Comparison of ENCODE assay signal across 15 cellular contexts in genomic region chr7:77731716-77732115, GRCh38. TPM values are rescaled to one million over a fixed set of nuclear protein-coding genes. Genes with fewer than 3 reads are reported as not detected.
DNase-seq lines count a peak whose midpoint lies in the region; ATAC-seq, FAIRE-seq and TF ChIP-seq lines count a peak whose summit lies in the region.
"Had no signal": no experiment of that assay in that cellular context is flagged by ENCODE, and none has a peak within 500 bp of the region (broad histone marks: within the 10 kb centered on the region; RNA-seq: fewer than 3 reads in every experiment).

No MANE protein-coding gene starts in this region.

- H3K4me2 ChIP-seq in SK-N-SH, result no peak overlapping the region
- H3K4me2 ChIP-seq: BLaER1 had no signal

- H3K9me2 ChIP-seq in SK-N-SH, result no peaks in the 10 kb centered on the region

- DNase-seq in activated naive CD4-positive, alpha-beta T cell (lab: John Stamatoyannopoulos, UW), result no peak
- DNase-seq in SK-N-SH (no peak), NCI-H1048 (lab: John Stamatoyannopoulos, UW) (no peak), HTR-8/SVneo (ENCODE audit: insufficient read length, low spot score) (no peak), NOMO-1 treated with dmso at 0.1 percent for 144 hours (lab: John Stamatoyannopoulos, UW; ENCODE audit: unreplicated experiment) (no peak), GM13977 (ENCODE audit: low spot score) (no peak)
- no peak for DNase-seq in effector memory CD8-positive, alpha-beta T cell
- DNase-seq: DMS79, GOT3, H9 had no signal

- H3K27ac ChIP-seq in SK-N-SH (ENCODE audit: low read depth in 2 of 2, low read length in 1 of 2), result no peak overlapping the region
- H3K27ac ChIP-seq: 22Rv1, BLaER1 had no signal

- ATAC-seq in effector memory CD8-positive, alpha-beta T cell (replicated peaks), result no peak

- H3K36me3 ChIP-seq in SK-N-SH (replicated peaks in 1 of 2; ENCODE audit: control insufficient read depth in 1 of 2, insufficient read depth in 2 of 2, low read length in 1 of 2), result peaks cover 0 to 4% of the 10 kb centered on the region in 2 experiments

- TF ChIP-seq RAD21 in SK-N-SH (IDR thresholded peaks at IDR 0.05; ENCODE audit: low read length), result no peak

- CTCF ChIA-PET in SK-N-SH (lab: Yijun Ruan, JAX), result interaction anchor here (0.6 to 0.7 kb wide), 2 partner anchors 80 to 665 kb away, joined by 3 read pairs; no protein-coding TSS in a partner anchor

- peaks cover 39% of the 10 kb centered on the region for H4K20me1 ChIP-seq in SK-N-SH (ENCODE audit: insufficient read depth)

- TF ChIP-seq CTCF in SK-N-SH (IDR thresholded peaks at IDR 0.05) (no peak), GM13977 (IDR thresholded peaks at IDR 0.05; ENCODE audit: extremely low read depth, insufficient read depth, missing control alignments) (no peak)

- H3K4me3 ChIP-seq in SK-N-SH (ENCODE audit: low read depth in 2 of 2, low read length in 1 of 2), result no peak overlapping the region
- H3K4me3 ChIP-seq: BLaER1 had no signal

- in situ Hi-C loops in GM13977 (cut with MboI; ENCODE audit: low pct_unique_long_range_greater_than_20kb, low sequenced_read_pairs, unreplicated experiment), result no loop called here

- H3K4me3 Mint-ChIP-seq in activated naive CD4-positive, alpha-beta T cell treated with anti-CD3 and anti-CD28 coated beads, Interleukin-2, amount 50 U/mL, for 24 hours, result no peak overlapping the region
- H3K4me3 Mint-ChIP-seq in effector memory CD8-positive, alpha-beta T cell, result no peak overlapping the region
- H3K4me3 Mint-ChIP-seq: H9, IgD-negative memory B cell had no signal

- WGBS in SK-N-SH (ENCODE audit: low lambda C conversion rate), result 64% methylated on average over 1 of the region's 1 CpG

- no peak for FAIRE-seq in HTR-8/SVneo (lab: Jason Lieb, UNC)
- FAIRE-seq: GM12891 had no signal

- no peak overlapping the region for H2AFZ ChIP-seq in SK-N-SH (ENCODE audit: low read depth)

- H3K9ac ChIP-seq in SK-N-SH, result no peak overlapping the region
- H3K9ac ChIP-seq: BLaER1 had no signal

- H3K36me3 Mint-ChIP-seq in activated naive CD4-positive, alpha-beta T cell treated with anti-CD3 and anti-CD28 coated beads, Interleukin-2, amount 50 U/mL, for 24 hours, result peaks cover 5% of the 10 kb centered on the region
- H3K36me3 Mint-ChIP-seq in effector memory CD8-positive, alpha-beta T cell (ENCODE audit: insufficient read depth), result peaks cover 9% of the 10 kb centered on the region

- H3F3A ChIP-seq in SK-N-SH (replicated peaks; ENCODE audit: insufficient read depth), result peaks cover 27% of the 10 kb centered on the region

- no peaks in the 10 kb centered on the region for H3K9me3 ChIP-seq in SK-N-SH
- H3K9me3 ChIP-seq: BLaER1 had no signal

- no peaks in the 10 kb centered on the region for H3K27me3 ChIP-seq in SK-N-SH (ENCODE audit: insufficient read depth)
- H3K27me3 ChIP-seq: BLaER1 had no signal

- peaks cover 95% of the 10 kb centered on the region for H3K79me2 ChIP-seq in SK-N-SH (ENCODE audit: insufficient read depth)

- no peaks in the 10 kb centered on the region for H3K27me3 Mint-ChIP-seq in activated naive CD4-positive, alpha-beta T cell treated with anti-CD3 and anti-CD28 coated beads, Interleukin-2, amount 50 U/mL, for 24 hours
- H3K27me3 Mint-ChIP-seq in effector memory CD8-positive, alpha-beta T cell, result no peaks in the 10 kb centered on the region
- H3K27me3 Mint-ChIP-seq: IgD-negative memory B cell had no signal

- POLR2A ChIA-PET in SK-N-SH (lab: Yijun Ruan, JAX), result no interaction called here

- no peaks in the 10 kb centered on the region for H3K9me3 Mint-ChIP-seq in activated naive CD4-positive, alpha-beta T cell treated with anti-CD3 and anti-CD28 coated beads, Interleukin-2, amount 50 U/mL, for 24 hours
- no peaks in the 10 kb centered on the region for H3K9me3 Mint-ChIP-seq in effector memory CD8-positive, alpha-beta T cell
- H3K9me3 Mint-ChIP-seq: H9, IgD-negative memory B cell had no signal

- peaks cover 76% of the 10 kb centered on the region for H3K4me1 Mint-ChIP-seq in activated naive CD4-positive, alpha-beta T cell treated with anti-CD3 and anti-CD28 coated beads, Interleukin-2, amount 50 U/mL, for 24 hours
- H3K4me1 Mint-ChIP-seq in effector memory CD8-positive, alpha-beta T cell (ENCODE audit: low read depth in 2 of 2), result peaks cover 44 to 60% of the 10 kb centered on the region in 2 donors

- no peak for TF ChIP-seq EP300 in SK-N-SH (IDR thresholded peaks at IDR 0.05; ENCODE audit: borderline replicate concordance in 1 of 2, low read depth in 1 of 2, low read length in 1 of 2)

- H3K4me1 ChIP-seq in SK-N-SH (ENCODE audit: control insufficient read depth in 1 of 2, insufficient read depth in 2 of 2, low read depth in 1 of 2, low read length in 1 of 2), result peaks cover 18 to 45% of the 10 kb centered on the region in 2 experiments

- H3K27ac Mint-ChIP-seq in activated naive CD4-positive, alpha-beta T cell treated with anti-CD3 and anti-CD28 coated beads, Interleukin-2, amount 50 U/mL, for 24 hours, result peak overlapping the region; percentile 46
- H3K27ac Mint-ChIP-seq in effector memory CD8-positive, alpha-beta T cell, result peak overlapping the region; percentile 24 to 88

TF ChIP-seq in SK-N-SH, 30 proteins besides CTCF, POLR2A, EP300 and RAD21:
- no peak for TF ChIP-seq FOXM1 (IDR thresholded peaks at IDR 0.05; ENCODE audit: low read depth)
- peak; percentile 52; the same call in 1 of the 2 replicates for TF ChIP-seq GATA2 (CRISPR knock-in tag; IDR thresholded peaks at IDR 0.05)
- 0 out of 2 replicates have a peak, but pooled peaks have one; percentile 8 for TF ChIP-seq RCOR1 (IDR thresholded peaks at IDR 0.05; ENCODE audit: low read length)

RNA-seq across cellular contexts. Expression of gene RSBN1L, which starts 35.5 kb away (rescaled TPM):
- 5.6 and 6.5 TPM in 2 replicates for polyA plus RNA-seq in SK-N-SH (2012; rRNA removed)
- polyA plus RNA-seq in SK-N-SH (2012; cell fraction: cytosol; rRNA removed), result 7.5 and 8.8 TPM in 2 replicates
- polyA plus RNA-seq in SK-N-SH (2012; cell fraction: nucleus; rRNA removed), result 5.7 and 10.8 TPM in 2 replicates
